Comparison of ENCODE assay signal across 31 cellular contexts in genomic region chr10:113038183-113038582, GRCh38.
"Had no signal": no experiment of that assay in that cellular context is flagged by ENCODE, and none has a peak within 500 bp of the region (broad histone marks: within the 10 kb centered on the region; RNA-seq: fewer than 3 reads in every experiment).

No MANE protein-coding gene starts in this region.

- H3K36me3 ChIP-seq: adrenal gland, gastroesophageal sphincter, thyroid gland had no signal

- H3K27ac ChIP-seq: adrenal gland, cardiac muscle cell, gastroesophageal sphincter, hepatocyte, parathyroid adenoma, thyroid gland had no signal

- H3K4me1 Mint-ChIP-seq: activated B cell treated with CpG ODN at 0.5 μM for 24 hours; activated CD8-positive, alpha-beta memory T cell treated with anti-CD3 and anti-CD28 coated beads, Interleukin-2, amount 10 ng/mL, durations not matched to agents 7 days and 5 days; activated naive CD8-positive, alpha-beta T cell treated with anti-CD3 and anti-CD28 coated beads for 36 hours; stimulated activated effector memory CD8-positive, alpha-beta T cell treated with anti-CD3 and anti-CD28 coated beads, Interleukin-12 subunit alpha, Interleukin-12 subunit beta, amount 100 ng/mL, for 72 hours had no signal

- H3K4me1 ChIP-seq: parathyroid adenoma had no signal

- H3K9me3 Mint-ChIP-seq: activated B cell treated with CpG ODN at 0.5 μM for 24 hours; activated naive CD4-positive, alpha-beta T cell treated with anti-CD3 and anti-CD28 coated beads for 36 hours; activated naive CD8-positive, alpha-beta T cell treated with anti-CD3 and anti-CD28 coated beads for 36 hours; brain; effector memory CD8-positive, alpha-beta T cell; naive thymus-derived CD8-positive, alpha-beta T cell; neural crest cell; stimulated activated effector memory CD8-positive, alpha-beta T cell treated with anti-CD3 and anti-CD28 coated beads, Interleukin-12 subunit alpha, Interleukin-12 subunit beta, amount 100 ng/mL, for 72 hours; stimulated activated naive CD8-positive, alpha-beta T cell treated with anti-CD3 and anti-CD28 coated beads, Interleukin-15, Interleukin-2, amounts not matched to agents 100 ng/mL and 50 ng/mL, for 24 hours; T-helper 2 cell treated with Interferon-gamma antibody and Interleukin-4, amounts not matched to agents 5 μg/mL and 100 μg/mL, for 36 hours had no signal

- DNase-seq: activated B cell treated with CpG ODN at 0.5 μM for 24 hours; activated CD4-positive, alpha-beta T cell treated with anti-CD3 and anti-CD28 coated beads, Interleukin-2, amount 50 U/mL, for 1 hour; activated CD8-positive, alpha-beta memory T cell treated with anti-CD3 and anti-CD28 coated beads, Interleukin-2, amount 10 ng/mL, durations not matched to agents 7 days and 5 days; activated CD8-positive, alpha-beta T cell treated with anti-CD3 and anti-CD28 coated beads, Interleukin-2, amount 10 ng/mL, durations not matched to agents 7 days and 5 days; activated effector memory CD4-positive, alpha-beta T cell treated with Interleukin-2 at 50 U/mL for 16 hours; activated naive CD4-positive, alpha-beta T cell treated with anti-CD3 and anti-CD28 coated beads for 36 hours; activated naive CD8-positive, alpha-beta T cell treated with anti-CD3 and anti-CD28 coated beads for 36 hours; adrenal gland; aorta; cerebellar nuclear complex; cortex of kidney; effector memory CD8-positive, alpha-beta T cell; islet precursor cell; left ventricle myocardium superior; mammary epithelial cell; naive thymus-derived CD8-positive, alpha-beta T cell; nucleus accumbens; right cardiac atrium; stimulated activated CD4-positive, alpha-beta T cell treated with anti-CD3 and anti-CD28 coated beads, Interleukin-4, amount 100 ng/mL, for 24 hours; substantia nigra; T-helper 1 cell; thyroid gland had no signal

- H3K36me3 Mint-ChIP-seq: activated CD8-positive, alpha-beta memory T cell treated with anti-CD3 and anti-CD28 coated beads, Interleukin-2, amount 10 ng/mL, durations not matched to agents 7 days and 5 days; activated naive CD8-positive, alpha-beta T cell treated with anti-CD3 and anti-CD28 coated beads for 36 hours; stimulated activated effector memory CD8-positive, alpha-beta T cell treated with anti-CD3 and anti-CD28 coated beads, Interleukin-12 subunit alpha, Interleukin-12 subunit beta, amount 100 ng/mL, for 72 hours had no signal

- H3K4me3 Mint-ChIP-seq: activated B cell treated with CpG ODN at 0.5 μM for 24 hours; activated CD8-positive, alpha-beta memory T cell treated with anti-CD3 and anti-CD28 coated beads, Interleukin-2, amount 10 ng/mL, durations not matched to agents 7 days and 5 days; activated CD8-positive, alpha-beta T cell treated with anti-CD3 and anti-CD28 coated beads, Interleukin-2, amount 10 ng/mL, durations not matched to agents 7 days and 5 days; activated naive CD4-positive, alpha-beta T cell treated with anti-CD3 and anti-CD28 coated beads for 36 hours; activated naive CD8-positive, alpha-beta T cell treated with anti-CD3 and anti-CD28 coated beads for 36 hours; brain; effector memory CD8-positive, alpha-beta T cell; naive thymus-derived CD8-positive, alpha-beta T cell; neural crest cell; stimulated activated effector memory CD8-positive, alpha-beta T cell treated with anti-CD3 and anti-CD28 coated beads, Interleukin-12 subunit alpha, Interleukin-12 subunit beta, amount 100 ng/mL, for 72 hours; stimulated activated naive CD8-positive, alpha-beta T cell treated with anti-CD3 and anti-CD28 coated beads, Interleukin-15, Interleukin-2, amounts not matched to agents 100 ng/mL and 50 ng/mL, for 24 hours; T-helper 2 cell treated with Interferon-gamma antibody and Interleukin-4, amounts not matched to agents 5 μg/mL and 100 μg/mL, for 36 hours had no signal

- H3K27ac Mint-ChIP-seq: activated B cell treated with CpG ODN at 0.5 μM for 24 hours; activated CD8-positive, alpha-beta memory T cell treated with anti-CD3 and anti-CD28 coated beads, Interleukin-2, amount 10 ng/mL, durations not matched to agents 7 days and 5 days; activated CD8-positive, alpha-beta T cell treated with anti-CD3 and anti-CD28 coated beads, Interleukin-2, amount 10 ng/mL, durations not matched to agents 7 days and 5 days; activated naive CD4-positive, alpha-beta T cell treated with anti-CD3 and anti-CD28 coated beads for 36 hours; activated naive CD8-positive, alpha-beta T cell treated with anti-CD3 and anti-CD28 coated beads for 36 hours; brain; effector memory CD8-positive, alpha-beta T cell; naive thymus-derived CD8-positive, alpha-beta T cell; stimulated activated effector memory CD8-positive, alpha-beta T cell treated with anti-CD3 and anti-CD28 coated beads, Interleukin-12 subunit alpha, Interleukin-12 subunit beta, amount 100 ng/mL, for 72 hours; stimulated activated naive CD8-positive, alpha-beta T cell treated with anti-CD3 and anti-CD28 coated beads, Interleukin-15, Interleukin-2, amounts not matched to agents 100 ng/mL and 50 ng/mL, for 24 hours; T-helper 2 cell treated with Interferon-gamma antibody and Interleukin-4, amounts not matched to agents 5 μg/mL and 100 μg/mL, for 36 hours had no signal

- H3K9me3 ChIP-seq: adrenal gland, gastroesophageal sphincter, thyroid gland had no signal

- H3K27me3 Mint-ChIP-seq: brain; effector memory CD8-positive, alpha-beta T cell; naive thymus-derived CD8-positive, alpha-beta T cell; stimulated activated naive CD8-positive, alpha-beta T cell treated with anti-CD3 and anti-CD28 coated beads, Interleukin-15, Interleukin-2, amounts not matched to agents 100 ng/mL and 50 ng/mL, for 24 hours had no signal

- ATAC-seq: activated CD8-positive, alpha-beta memory T cell treated with anti-CD3 and anti-CD28 coated beads, Interleukin-2, amount 10 ng/mL, durations not matched to agents 7 days and 5 days; activated CD8-positive, alpha-beta T cell treated with anti-CD3 and anti-CD28 coated beads, Interleukin-2, amount 10 ng/mL, durations not matched to agents 7 days and 5 days; effector memory CD8-positive, alpha-beta T cell; gastroesophageal sphincter; left ventricle myocardium superior; naive thymus-derived CD8-positive, alpha-beta T cell; right cardiac atrium; stimulated activated effector memory CD8-positive, alpha-beta T cell treated with anti-CD3 and anti-CD28 coated beads, Interleukin-12 subunit alpha, Interleukin-12 subunit beta, amount 100 ng/mL, for 72 hours had no signal

- H3K9ac ChIP-seq: parathyroid adenoma had no signal

- H3K27me3 ChIP-seq: adrenal gland, cardiac muscle cell, gastroesophageal sphincter, hepatocyte, thyroid gland had no signal

- H3K4me3 ChIP-seq: adrenal gland, cardiac muscle cell, gastroesophageal sphincter, hepatocyte, thyroid gland had no signal
